Comparison of ENCODE assay signal across 8 cellular contexts in the genomic region with DNA sequence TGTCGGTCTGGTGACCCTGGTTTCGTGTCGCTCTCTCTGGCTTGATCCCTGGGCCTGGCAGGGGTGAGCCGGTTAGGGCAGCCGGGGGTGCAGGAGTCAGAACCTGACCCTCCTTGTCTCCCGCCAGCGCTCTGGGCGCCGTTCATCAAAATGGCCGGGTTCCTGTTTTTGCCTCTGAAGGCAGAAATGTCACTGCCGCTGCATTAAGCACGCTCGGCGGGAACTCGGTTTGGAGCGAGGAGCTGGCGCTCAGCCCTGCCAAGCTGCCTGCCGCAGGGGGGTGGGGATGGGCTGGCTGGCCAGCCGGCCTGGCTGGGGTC.
DNase-seq lines count a peak whose midpoint lies in the region; ATAC-seq lines count a peak whose summit lies in the region.

No MANE protein-coding gene starts in this region.

- no peaks in the 10 kb centered on the region for H3K36me3 Mint-ChIP-seq in activated CD4-positive, alpha-beta T cell treated with anti-CD3 and anti-CD28 coated beads, Interleukin-2, amount 10 ng/mL, durations not matched to agents 24 days and 14 days (ENCODE audit: low read depth)
- H3K36me3 Mint-ChIP-seq in activated T-helper 17 cell treated with anti-CD3 and anti-CD28 coated beads, Interleukin-2, amount 50 U/mL, for 72 hours (ENCODE audit: low read depth): no peaks in the 10 kb centered on the region

- H3K27me3 ChIP-seq in iPS-20b (ENCODE audit: insufficient read depth, low read length): peaks cover 21% of the 10 kb centered on the region

- H3K4me3 ChIP-seq in iPS-20b (ENCODE audit: low read length): peak overlapping the region; percentile 85

- H3K27ac ChIP-seq in iPS-20b (ENCODE audit: low read length) (no peak overlapping the region), temporal lobe (ENCODE audit: low read depth, low read length) (peak overlapping the region; percentile 83)

- no peak for DNase-seq in activated CD4-positive, alpha-beta T cell treated with anti-CD3 and anti-CD28 coated beads, Interleukin-2, amount 10 ng/mL, durations not matched to agents 24 days and 14 days
- no peak for DNase-seq in activated CD4-positive, alpha-beta T cell treated with anti-CD3 and anti-CD28 coated beads, Interleukin-2, amount 50 U/mL, for 48 hours
- no peak for DNase-seq in T1000 (lab: John Stamatoyannopoulos, UW)
- DNase-seq in activated naive CD4-positive, alpha-beta T cell treated with anti-CD3 and anti-CD28 coated beads, Interleukin-2, amount 50 U/mL, for 16 hours: no peak

- peaks cover 1% of the 10 kb centered on the region for H3K9me3 Mint-ChIP-seq in activated CD4-positive, alpha-beta T cell treated with anti-CD3 and anti-CD28 coated beads, Interleukin-2, amount 10 ng/mL, durations not matched to agents 24 days and 14 days
- no peaks in the 10 kb centered on the region for H3K9me3 Mint-ChIP-seq in activated T-helper 17 cell treated with anti-CD3 and anti-CD28 coated beads, Interleukin-2, amount 50 U/mL, for 72 hours

- peaks cover 13% of the 10 kb centered on the region for H3K4me1 Mint-ChIP-seq in activated CD4-positive, alpha-beta T cell treated with anti-CD3 and anti-CD28 coated beads, Interleukin-2, amount 10 ng/mL, durations not matched to agents 24 days and 14 days
- H3K4me1 Mint-ChIP-seq in activated T-helper 17 cell treated with anti-CD3 and anti-CD28 coated beads, Interleukin-2, amount 50 U/mL, for 72 hours: no peaks in the 10 kb centered on the region

- intact Hi-C loops in activated CD4-positive, alpha-beta T cell treated with anti-CD3 and anti-CD28 coated beads, Interleukin-2, amount 10 ng/mL, durations not matched to agents 24 days and 14 days (cut with micrococcal nuclease): loop anchor here (2.0 kb wide), 3 partner anchors 35 to 75 kb away; a partner anchor contains a TSS

- H3K4me1 ChIP-seq in iPS-20b (ENCODE audit: insufficient read depth, low read length): peaks cover 27% of the 10 kb centered on the region

- no peak overlapping the region for H3K27ac Mint-ChIP-seq in activated CD4-positive, alpha-beta T cell treated with anti-CD3 and anti-CD28 coated beads, Interleukin-2, amount 10 ng/mL, durations not matched to agents 24 days and 14 days
- no peak overlapping the region for H3K27ac Mint-ChIP-seq in activated T-helper 17 cell treated with anti-CD3 and anti-CD28 coated beads, Interleukin-2, amount 50 U/mL, for 72 hours

- peak overlapping the region; percentile 77; the same call in 1 of the 2 replicates for H3K9ac ChIP-seq in iPS-20b (ENCODE audit: low read depth, low read length)

- H3K27me3 Mint-ChIP-seq in activated CD4-positive, alpha-beta T cell treated with anti-CD3 and anti-CD28 coated beads, Interleukin-2, amount 10 ng/mL, durations not matched to agents 24 days and 14 days: peaks cover 42% of the 10 kb centered on the region
- peaks cover 3% of the 10 kb centered on the region for H3K27me3 Mint-ChIP-seq in activated T-helper 17 cell treated with anti-CD3 and anti-CD28 coated beads, Interleukin-2, amount 50 U/mL, for 72 hours

- no peaks in the 10 kb centered on the region for H3K36me3 ChIP-seq in iPS-20b (ENCODE audit: insufficient read depth, low read depth, low read length)

- no peaks in the 10 kb centered on the region for H3K9me3 ChIP-seq in iPS-20b (ENCODE audit: insufficient read depth, low read depth, low read length)

- peak overlapping the region; percentile 73 for H3K4me3 Mint-ChIP-seq in activated CD4-positive, alpha-beta T cell treated with anti-CD3 and anti-CD28 coated beads, Interleukin-2, amount 10 ng/mL, durations not matched to agents 24 days and 14 days
- H3K4me3 Mint-ChIP-seq in activated T-helper 17 cell treated with anti-CD3 and anti-CD28 coated beads, Interleukin-2, amount 50 U/mL, for 72 hours: peak overlapping the region; percentile 59

- ATAC-seq in activated T-helper 17 cell treated with anti-CD3 and anti-CD28 coated beads, Interleukin-2, amount 50 U/mL, for 72 hours (replicated peaks): peak; percentile 1
- ATAC-seq in HG03045 (IDR thresholded peaks at IDR 0.05; ENCODE audit: unreplicated experiment): no peak
